ENCODE assay signal across 8 cellular contexts in genomic region chr18:46335551-46336059, GRCh38.
A peak's percentile ranks its signal among the peaks of the same experiment; 100 is the strongest.
DNase-seq lines count a peak whose midpoint lies in the region; ATAC-seq, FAIRE-seq and TF ChIP-seq lines count a peak whose summit lies in the region.

No MANE protein-coding gene starts in this region.

- intact Hi-C loops in ovary (cut with DNase I), result no loop called here

- H3K4me3 Mint-ChIP-seq in neural progenitor cell, result peak overlapping the region; percentile 98

- WGBS in ovary, 3 donors, result 23 to 27% (median 27%) methylated on average over 13 of the region's 13 CpGs

- H3K9me3 Mint-ChIP-seq in neural progenitor cell, result no peaks in the 10 kb centered on the region

- peaks cover 65% of the 10 kb centered on the region for H3K79me2 ChIP-seq in neural progenitor cell (ENCODE audit: low read depth)

- H3K4me3 ChIP-seq in endocrine pancreas (ENCODE audit: control insufficient read depth, insufficient read depth, low read length) (no peak overlapping the region), neural progenitor cell (peak overlapping the region; percentile 98), ovary (no peak overlapping the region)

- DNase-seq in GM12891 (ENCODE audit: insufficient read length, low spot score) (no peak), NOMO-1 treated with dmso at 0.1 percent for 144 hours (lab: John Stamatoyannopoulos, UW; ENCODE audit: unreplicated experiment) (peak; percentile 18), neural progenitor cell (ENCODE audit: low spot score) (peak; percentile 80), midbrain (lab: John Stamatoyannopoulos, UW) (no peak), ovary (no peak)
- no peak for DNase-seq in stimulated activated CD8-positive, alpha-beta memory T cell treated with anti-CD3 and anti-CD28 coated beads, Interleukin-4, amount 100 ng/mL, for 48 hours

- H3K9ac ChIP-seq in endocrine pancreas (ENCODE audit: control insufficient read depth, insufficient read depth, low read length) (peak overlapping the region; percentile 36), neural progenitor cell (no peak overlapping the region)

- no peak for TF ChIP-seq POLR2A in GM12891 (IDR thresholded peaks at IDR 0.05; ENCODE audit: low read depth, low read length)
- TF ChIP-seq POLR2A in ovary (IDR thresholded peaks at IDR 0.05), result no peak

- peak overlapping the region; percentile 94 for H3K27ac Mint-ChIP-seq in neural progenitor cell

- peak overlapping the region; percentile 99 for H3K4me2 ChIP-seq in neural progenitor cell

- H3K4me1 ChIP-seq in endocrine pancreas (ENCODE audit: control insufficient read depth, insufficient read depth, low read length) (peaks cover 4% of the 10 kb centered on the region), neural progenitor cell (peaks cover 69% of the 10 kb centered on the region), ovary (ENCODE audit: insufficient read depth) (peaks cover 3% of the 10 kb centered on the region)

- no peaks in the 10 kb centered on the region for H3K9me3 ChIP-seq in endocrine pancreas (ENCODE audit: control insufficient read depth, low read length)
- no peaks in the 10 kb centered on the region for H3K9me3 ChIP-seq in neural progenitor cell (ENCODE audit: low read depth)
- no peaks in the 10 kb centered on the region for H3K9me3 ChIP-seq in ovary

- H3K27me3 Mint-ChIP-seq in neural progenitor cell (ENCODE audit: insufficient read depth, low read depth), result peaks cover 16% of the 10 kb centered on the region

- H3F3A ChIP-seq in neural progenitor cell (ENCODE audit: low read depth), result peaks cover 58% of the 10 kb centered on the region

- H2AFZ ChIP-seq in neural progenitor cell (replicated peaks), result no peak overlapping the region

- H4K20me1 ChIP-seq in neural progenitor cell (ENCODE audit: low read depth), result peaks cover 49% of the 10 kb centered on the region

- H3K36me3 ChIP-seq in endocrine pancreas (ENCODE audit: control insufficient read depth, insufficient read depth, low read length) (no peaks in the 10 kb centered on the region), neural progenitor cell (no peaks in the 10 kb centered on the region), ovary (no peaks in the 10 kb centered on the region)

- FAIRE-seq in GM12891 (lab: Jason Lieb, UNC), result peak; percentile 51

- ATAC-seq in HG03342 (IDR thresholded peaks at IDR 0.05; ENCODE audit: unreplicated experiment), result no peak

- no peaks in the 10 kb centered on the region for H3K36me3 Mint-ChIP-seq in neural progenitor cell

- TF ChIP-seq EP300 in ovary (IDR thresholded peaks at IDR 0.05), result no peak

- H3K27me3 ChIP-seq in endocrine pancreas (ENCODE audit: control insufficient read depth, insufficient read depth, low read length) (peaks cover 3% of the 10 kb centered on the region), neural progenitor cell (peaks cover 29% of the 10 kb centered on the region), ovary (no peaks in the 10 kb centered on the region)

- H3K4me1 Mint-ChIP-seq in neural progenitor cell, result peaks cover 67% of the 10 kb centered on the region

- no peak overlapping the region for H3K27ac ChIP-seq in neural progenitor cell
- H3K27ac ChIP-seq in ovary, result no peak overlapping the region

- TF ChIP-seq CTCF in neural progenitor cell (IDR thresholded peaks at IDR 0.05) (no peak), ovary (IDR thresholded peaks at IDR 0.05) (no peak)

TF ChIP-seq in GM12891, 5 proteins besides CTCF, POLR2A, EP300 and RAD21:
- no peak for TF ChIP-seq TAF1 (IDR thresholded peaks at IDR 0.05; ENCODE audit: low read depth, low read length)
TF ChIP-seq in GM12891: peak in this region for 0.

Comparison
In these comparisons a context has a peak if more than half of its experiments do, and no peak if none do; other contexts are left out.
1. DNase-seq: peak in NOMO-1 treated with dmso at 0.1 percent for 144 hours (single experiment) and neural progenitor cell (single experiment); none in GM12891 (single experiment), midbrain (single experiment), ovary (0 of 5) and stimulated activated CD8-positive, alpha-beta memory T cell treated with anti-CD3 and anti-CD28 coated beads, Interleukin-4, amount 100 ng/mL, for 48 hours (single experiment).